ENCODE assay signal across 8 cellular contexts in genomic region chr20:33443512-33444239, GRCh38. TPM values are rescaled to one million over a fixed set of nuclear protein-coding genes. Genes with fewer than 3 reads are reported as not detected.
A peak's percentile ranks its signal among the peaks of the same experiment; 100 is the strongest.
DNase-seq lines count a peak whose midpoint lies in the region; ATAC-seq, FAIRE-seq and TF ChIP-seq lines count a peak whose summit lies in the region.

Gene SNTA1 (minus strand): TSS chr20:33443763. CDS start chr20:33443620, 143 bp downstream.

- no peak for TF ChIP-seq CTCF in GM13977 (IDR thresholded peaks at IDR 0.05; ENCODE audit: extremely low read depth, insufficient read depth, missing control alignments)
- no peak for TF ChIP-seq CTCF in keratinocyte (optimal IDR thresholded peaks at IDR 0.05 in 1 of 3, IDR thresholded peaks at IDR 0.05 in 1 of 3, conservative IDR thresholded peaks at IDR 0.05 in 1 of 3; ENCODE audit: extremely low read depth in 1 of 3, insufficient read depth in 2 of 3, low read length in 3 of 3)

- in situ Hi-C loops in GM13977 (cut with MboI; ENCODE audit: low pct_unique_long_range_greater_than_20kb, low sequenced_read_pairs, unreplicated experiment) = no loop called here

- no peaks in the 10 kb centered on the region for H4K20me1 ChIP-seq in keratinocyte (ENCODE audit: control insufficient read depth, extremely low read depth, insufficient read depth, low read length)

- no peaks in the 10 kb centered on the region for H3K36me3 ChIP-seq in keratinocyte (ENCODE audit: control insufficient read depth in 2 of 2, extremely low read depth in 1 of 2, insufficient read depth in 2 of 2, low read length in 2 of 2)

- peaks cover 4% of the 10 kb centered on the region for H3K4me1 ChIP-seq in keratinocyte (ENCODE audit: control insufficient read depth, extremely low read depth, insufficient read depth, low read length)

- no peaks in the 10 kb centered on the region for H3K9me3 ChIP-seq in keratinocyte (ENCODE audit: control insufficient read depth, low read depth, low read length)

- H3K9me1 ChIP-seq in keratinocyte (ENCODE audit: control insufficient read depth, extremely low read depth, insufficient read depth, low read length) = no peaks in the 10 kb centered on the region

- H3K79me2 ChIP-seq in keratinocyte (ENCODE audit: control insufficient read depth, insufficient read depth, low read length) = no peaks in the 10 kb centered on the region

- no peak within 1 kb of the TSS for H3K27ac ChIP-seq in keratinocyte (ENCODE audit: control insufficient read depth, insufficient read depth, low read length)

- peak within 1 kb of the TSS; percentile 95 for H2AFZ ChIP-seq in keratinocyte (ENCODE audit: control insufficient read depth, low read length)

- FAIRE-seq in keratinocyte (lab: Jason Lieb, UNC) = no peak

- H3K4me3 ChIP-seq in keratinocyte (ENCODE audit: control insufficient read depth in 2 of 3, extremely low read depth in 1 of 3, insufficient read depth in 2 of 3, low read depth in 1 of 3, low read length in 3 of 3) = peak within 1 kb of the TSS; percentile 49 to 86 (median 70)

- ATAC-seq in HG03097 (IDR thresholded peaks at IDR 0.05; ENCODE audit: low FRiP score, unreplicated experiment) = peak; percentile 61

- dilution Hi-C loops in keratinocyte (cut with MboI; ENCODE audit: extremely low pct_ligation_motif_present, low sequenced_read_pairs) = no loop called here

- H3K4me2 ChIP-seq in keratinocyte (ENCODE audit: control insufficient read depth, extremely low read depth, insufficient read depth, low read depth, low read length) = peak within 1 kb of the TSS; percentile 83

- peaks cover 7% of the 10 kb centered on the region for H3K27me3 ChIP-seq in keratinocyte (ENCODE audit: control insufficient read depth, extremely low read depth, insufficient read depth, low read length)

- H3K9ac ChIP-seq in keratinocyte (ENCODE audit: control insufficient read depth, extremely low read depth, insufficient read depth, low read length) = peak within 1 kb of the TSS; percentile 52

- DNase-seq in GM13977 (ENCODE audit: low spot score) (peak; percentile 98), NCI-H2227 treated with DMSO at 0.1 percent for 48 hours (lab: John Stamatoyannopoulos, UW) (peak; percentile 89), cerebellar cortex (ENCODE audit: low spot score) (peak; percentile 72), keratinocyte (ENCODE audit: low read depth, low spot score) (no peak), superior temporal gyrus (ENCODE audit: extremely low spot score) (no peak)
- DNase-seq in activated CD4-positive, CD25-positive, alpha-beta regulatory T cell treated with anti-CD3 and anti-CD28 coated beads, Interleukin-2, amount 50 U/mL, for 72 hours = peak; percentile 88
- peak; percentile 90 for DNase-seq in stimulated activated CD4-positive, alpha-beta T cell treated with anti-CD3 and anti-CD28 coated beads, Interleukin-12 subunit alpha, Interleukin-12 subunit beta, amount 100 ng/mL, for 4 hours

RNA-seq across cellular contexts. Expression of gene SNTA1, which starts in this region (rescaled TPM):
- 3.6 to 6.5 TPM (median 4.8 TPM) in 3 replicates for polyA plus RNA-seq in keratinocyte
- 2.2 TPM for polyA plus RNA-seq in keratinocyte (2011; ENCODE audit: low read depth)
- polyA plus RNA-seq in keratinocyte (2011; cell fraction: cytosol; rRNA removed) = 4.0 and 8.6 TPM in 2 replicates
- polyA plus RNA-seq in keratinocyte (2011; cell fraction: nucleus; rRNA removed) = 2.8 and 4.4 TPM in 2 replicates
- polyA plus RNA-seq in keratinocyte (2012; ENCODE audit: low replicate concordance) = 2.5 and 5.8 TPM in 2 replicates
- polyA minus RNA-seq in keratinocyte = 3.9 to 6.7 TPM (median 4.8 TPM) in 3 replicates
- polyA minus RNA-seq in keratinocyte (2011; cell fraction: cytosol; rRNA and poly(A)+ RNA removed) = 8.6 TPM
- polyA minus RNA-seq in keratinocyte (2011; cell fraction: nucleus; rRNA and poly(A)+ RNA removed) = 2.0 and 2.3 TPM in 2 replicates

Comparison
In these comparisons a context has a peak if more than half of its experiments do, and no peak if none do; other contexts are left out.
1. DNase-seq: peak in GM13977 (single experiment), NCI-H2227 treated with DMSO at 0.1 percent for 48 hours (single experiment), activated CD4-positive, CD25-positive, alpha-beta regulatory T cell treated with anti-CD3 and anti-CD28 coated beads, Interleukin-2, amount 50 U/mL, for 72 hours (single experiment), cerebellar cortex (single experiment) and stimulated activated CD4-positive, alpha-beta T cell treated with anti-CD3 and anti-CD28 coated beads, Interleukin-12 subunit alpha, Interleukin-12 subunit beta, amount 100 ng/mL, for 4 hours (single experiment); none in keratinocyte (single experiment) and superior temporal gyrus (single experiment).